8 cellular contexts compared by ENCODE assay signal in genomic region chr10:17029581-17030271, GRCh38.
DNase-seq lines count a peak whose midpoint lies in the region; ATAC-seq and TF ChIP-seq lines count a peak whose summit lies in the region.

No MANE protein-coding gene starts in this region.

- H3K27me3 ChIP-seq in A673 (replicated peaks; ENCODE audit: insufficient read depth, low read depth, low read length, poor library complexity), result no peaks in the 10 kb centered on the region
- H3K27me3 ChIP-seq in mammary epithelial cell (ENCODE audit: insufficient read depth, low read length), result no peaks in the 10 kb centered on the region

- ATAC-seq in GM18520 (IDR thresholded peaks at IDR 0.05; ENCODE audit: unreplicated experiment), result no peak

- H3K27ac ChIP-seq in A673 (ENCODE audit: low read depth, low read length, poor library complexity, severe bottlenecking) (peak overlapping the region; percentile 84), mammary epithelial cell (ENCODE audit: insufficient read depth, low read depth, low read length) (no peak overlapping the region)

- DNase-seq in A673 (ENCODE audit: low spot score) (peak; percentile 97), HK-2 (ENCODE audit: unreplicated experiment) (peak; percentile 30), mammary epithelial cell (peak; percentile 65), lower leg skin (ENCODE audit: low spot score in 2 of 2) (peak; percentile 76 to 92), NCI-H510A treated with DMSO at 0.1 percent for 48 hours (lab: John Stamatoyannopoulos, UW) (no peak)
- DNase-seq in activated CD4-positive, CD25-positive, alpha-beta regulatory T cell treated with anti-CD3 and anti-CD28 coated beads, Interleukin-2, amount 50 U/mL, for 16 hours (ENCODE audit: low read depth, low spot score), result peak; percentile 63
- peak; percentile 76 to 91 for DNase-seq in stimulated activated CD4-positive, alpha-beta T cell treated with anti-CD3 and anti-CD28 coated beads, Interleukin-4, amount 100 ng/mL, for 4 hours

- POLR2A ChIA-PET in A673 (lab: Charles Lee; ENCODE audit: low non-redundant PET), result no interaction called here

- TF ChIP-seq CTCF in A673 (conservative IDR thresholded peaks at IDR 0.05; ENCODE audit: low read depth, low read length) (no peak), mammary epithelial cell (conservative IDR thresholded peaks at IDR 0.05 in 1 of 2, IDR thresholded peaks at IDR 0.05 in 1 of 2; ENCODE audit: extremely low read depth in 1 of 2, insufficient read depth in 1 of 2, low read depth in 1 of 2, low read length in 2 of 2) (no peak), lower leg skin (IDR thresholded peaks at IDR 0.05) (no peak)

- no peak for TF ChIP-seq POLR2A in lower leg skin (IDR thresholded peaks at IDR 0.05)

- peak overlapping the region; percentile 79 for H2AFZ ChIP-seq in mammary epithelial cell (ENCODE audit: low read depth, low read length)

- CTCF ChIA-PET in A673 (lab: Charles Lee), result interaction anchor here (0.8 kb wide), 1 partner anchor 199 kb away, joined by 3 read pairs; no protein-coding TSS in a partner anchor
- CTCF ChIA-PET in mammary epithelial cell (lab: Charles Lee; ENCODE audit: low non-redundant PET), result no interaction called here

- H3K4me3 ChIP-seq in A673 (ENCODE audit: low read depth, low read length, poor library complexity, severe bottlenecking), result peak overlapping the region; percentile 8
- no peak overlapping the region for H3K4me3 ChIP-seq in mammary epithelial cell (replicated peaks in 1 of 3; ENCODE audit: insufficient read depth in 1 of 3, low read depth in 2 of 3, low read length in 3 of 3)
- no peak overlapping the region for H3K4me3 ChIP-seq in lower leg skin (ENCODE audit: low read depth, poor library complexity, severe bottlenecking)

- no peaks in the 10 kb centered on the region for H4K20me1 ChIP-seq in mammary epithelial cell (ENCODE audit: insufficient read depth, low read length)

- H3K9me3 ChIP-seq in A673 (ENCODE audit: low read depth, low read length, poor library complexity, severe bottlenecking) (no peaks in the 10 kb centered on the region), mammary epithelial cell (replicated peaks; ENCODE audit: insufficient read depth, low read length) (no peaks in the 10 kb centered on the region)

- H3K9ac ChIP-seq in mammary epithelial cell (ENCODE audit: insufficient read depth, low read length), result no peak overlapping the region

- WGBS in mammary epithelial cell (ENCODE audit: low coverage, missing lambda C conversion rate), result 44% methylated on average over 9 of the region's 9 CpGs
- WGBS in lower leg skin, 2 donors, result 24 to 26% methylated on average over 9 of the region's 9 CpGs

- BruUV-seq in A673 (replicated peaks; lab: Mats Ljungman, UMichigan), result TSS peak; percentile 52
- no TSS peak for BruUV-seq in mammary epithelial cell (replicated peaks; lab: Mats Ljungman, UMichigan)

- H3K4me1 ChIP-seq in A673 (ENCODE audit: insufficient read depth, low read length, poor library complexity, severe bottlenecking), result peaks cover 69% of the 10 kb centered on the region
- H3K4me1 ChIP-seq in mammary epithelial cell (ENCODE audit: insufficient read depth, low read length), result peaks cover 32% of the 10 kb centered on the region

- H3K4me2 ChIP-seq in mammary epithelial cell (ENCODE audit: insufficient read depth, low read depth, low read length), result peak overlapping the region; percentile 55

- no peaks in the 10 kb centered on the region for H3K79me2 ChIP-seq in mammary epithelial cell (ENCODE audit: insufficient read depth, low read length)

- no peaks in the 10 kb centered on the region for H3K36me3 ChIP-seq in A673 (ENCODE audit: insufficient read depth, low read length, poor library complexity, severe bottlenecking)
- H3K36me3 ChIP-seq in mammary epithelial cell (ENCODE audit: insufficient read depth, low read length), result no peaks in the 10 kb centered on the region

- in situ Hi-C loops in mammary epithelial cell (cut with MboI; ENCODE audit: low sequenced_read_pairs in 2 of 2), result no loop called here

- dilution Hi-C loops in mammary epithelial cell (cut with HindIII; ENCODE audit: low sequenced_read_pairs), result no loop called here

- intact Hi-C loops in A673 (cut with micrococcal nuclease; ENCODE audit: unreplicated experiment), result loop anchor here (5.0 kb wide), 3 partner anchors 38 to 203 kb away; no protein-coding TSS in a partner anchor
- intact Hi-C loops in mammary epithelial cell (cut with micrococcal nuclease), result loop anchor here (5.0 kb wide), 2 partner anchors 48 to 137 kb away; no protein-coding TSS in a partner anchor
- intact Hi-C loops in lower leg skin (cut with DNase I; ENCODE audit: low total_unique reads), result no loop called here
